ENCODE assay signal across 18 cellular contexts in genomic region chr7:142365410-142365842, GRCh38.
"Had no signal": no experiment of that assay in that cellular context is flagged by ENCODE, and none has a peak within 500 bp of the region (broad histone marks: within the 10 kb centered on the region; RNA-seq: fewer than 3 reads in every experiment).

No MANE protein-coding gene starts in this region.

- H3K27me3 ChIP-seq: transverse colon, vagina had no signal

- H3K9me3 ChIP-seq: vagina had no signal

- H3K4me3 ChIP-seq: left ventricle myocardium inferior, mucosa of descending colon, psoas muscle, transverse colon, vagina had no signal

- FAIRE-seq: frontal cortex, kidney, TTC549 had no signal

- DNase-seq: activated CD4-positive, alpha-beta memory T cell treated with anti-CD3 and anti-CD28 coated beads for 36 hours; activated CD4-positive, alpha-beta T cell treated with anti-CD3 and anti-CD28 coated beads for 36 hours; activated naive CD8-positive, alpha-beta T cell treated with anti-CD3 and anti-CD28 coated beads for 36 hours; amniotic stem cell; effector memory CD8-positive, alpha-beta T cell; hypothalamus; kidney; left ventricle myocardium inferior; mucosa of descending colon; naive B cell; psoas muscle; right cardiac atrium; stimulated activated naive CD8-positive, alpha-beta T cell treated with anti-CD3 and anti-CD28 coated beads, Interleukin-15, Interleukin-2, amounts not matched to agents 100 U/mL and 50 U/mL, for 24 hours; substantia nigra; transverse colon had no signal

- H3K36me3 ChIP-seq: left ventricle myocardium inferior, transverse colon, vagina had no signal

- H3K27ac ChIP-seq: left ventricle myocardium inferior, psoas muscle, transverse colon, vagina had no signal

- H3K4me1 ChIP-seq: left ventricle myocardium inferior, psoas muscle, transverse colon, vagina had no signal
